Comparison of ENCODE assay signal across 1 cellular context in the genomic region with DNA sequence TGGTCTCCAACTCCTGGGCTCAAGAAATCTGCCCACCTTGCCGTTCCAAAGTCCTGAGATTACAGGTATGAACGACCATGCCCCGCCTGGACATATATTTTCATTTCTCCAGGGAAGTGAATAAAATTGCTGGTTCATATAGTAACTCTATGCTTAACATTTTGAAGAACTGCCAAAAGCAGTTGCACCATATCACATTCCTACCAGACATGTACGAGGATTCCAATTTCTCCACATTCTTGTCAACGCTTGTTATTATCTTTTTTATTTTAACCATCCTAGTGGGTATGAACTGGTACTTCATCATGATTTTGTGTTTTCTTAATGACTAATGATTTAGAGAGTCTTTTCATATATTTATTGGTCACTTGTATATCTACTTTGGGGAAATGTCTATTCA.
TF ChIP-seq lines count a peak whose summit lies in the region.

No MANE protein-coding gene starts in this region.

TF ChIP-seq in IMR-90, 13 proteins besides CTCF, POLR2A, EP300 and RAD21:
- TF ChIP-seq NFE2L2 (IDR thresholded peaks at IDR 0.05; ENCODE audit: low read depth, low read length) (no peak), CEBPB (IDR thresholded peaks at IDR 0.05; ENCODE audit: low read depth, low read length) (peak; percentile 53; the same call in 1 of the 2 replicates)
